15 cellular contexts compared by ENCODE assay signal in the genomic region with DNA sequence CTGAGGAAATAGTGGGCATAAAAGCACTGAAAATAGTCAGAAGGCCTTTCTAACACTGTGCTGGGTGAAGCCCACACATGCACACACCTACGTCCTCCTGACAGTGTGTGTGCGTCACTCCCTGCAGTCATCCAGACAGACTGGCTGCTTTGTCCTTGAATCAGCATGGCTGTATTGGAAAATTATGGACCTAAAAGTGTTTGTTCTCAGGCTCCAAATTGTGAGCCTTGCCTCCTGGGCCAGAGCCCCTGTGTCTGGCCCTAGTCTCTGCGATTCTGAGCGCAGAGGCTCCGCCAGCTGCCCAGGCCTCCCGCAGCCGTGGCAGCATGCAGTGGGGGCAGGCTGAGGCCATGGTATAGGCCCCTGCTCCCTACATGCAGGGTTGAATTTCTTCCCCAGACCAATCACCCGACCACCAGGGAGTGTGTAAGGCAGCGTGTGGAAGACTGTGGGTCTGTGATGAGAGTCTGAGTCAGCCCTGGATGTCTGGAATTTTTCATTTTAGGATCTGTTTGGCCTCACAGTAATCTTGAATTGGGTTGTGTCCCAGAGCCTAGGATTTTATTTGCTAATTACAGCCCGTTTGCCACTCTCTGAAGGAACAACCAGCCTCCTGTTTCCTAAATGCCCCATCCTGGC.
DNase-seq lines count a peak whose midpoint lies in the region; ATAC-seq and TF ChIP-seq lines count a peak whose summit lies in the region.
"Had no signal": no experiment of that assay in that cellular context is flagged by ENCODE, and none has a peak within 500 bp of the region (broad histone marks: within the 10 kb centered on the region; RNA-seq: fewer than 3 reads in every experiment).

No MANE protein-coding gene starts in this region.

- TF ChIP-seq CTCF in fibroblast of villous mesenchyme (IDR thresholded peaks at IDR 0.05; ENCODE audit: insufficient read depth, low read depth, low read length) (no peak), osteocyte (IDR thresholded peaks at IDR 0.05) (no peak)

- H3K9me3 ChIP-seq in SJCRH30 (replicated peaks): peaks cover 2% of the 10 kb centered on the region

- peak overlapping the region; percentile 44 for H3K27ac Mint-ChIP-seq in osteocyte (ENCODE audit: unreplicated experiment)
- H3K27ac Mint-ChIP-seq: memory B cell, type B pancreatic cell had no signal

- H3K27ac ChIP-seq in SJCRH30: peak overlapping the region; percentile 44
- H3K27ac ChIP-seq: C4-2B had no signal

- DNase-seq in AG08396 (ENCODE audit: low spot score) (peak; percentile 63), SJCRH30 (peak; percentile 65 to 74), fibroblast of villous mesenchyme (ENCODE audit: low read depth) (peak; percentile 85), osteocyte (ENCODE audit: extremely low spot score, unreplicated experiment) (no peak), SIG-M5 treated with dmso at 0.1 percent for 504 hours (lab: John Stamatoyannopoulos, UW; ENCODE audit: unreplicated experiment) (no peak)
- DNase-seq in stimulated activated CD4-positive, alpha-beta T cell treated with anti-CD3 and anti-CD28 coated beads, Interleukin-15, amount 100 ng/mL, for 24 hours: no peak
- DNase-seq: activated CD4-positive, alpha-beta T cell treated with anti-CD3 and anti-CD28 coated beads, Interleukin-2, amount 50 U/mL, for 1 hour; foreskin fibroblast; NCI-H510A had no signal

- no peaks in the 10 kb centered on the region for H3K27me3 ChIP-seq in SJCRH30

- H3K36me3 Mint-ChIP-seq in osteocyte (ENCODE audit: unreplicated experiment): no peaks in the 10 kb centered on the region

- peaks cover 8% of the 10 kb centered on the region for H3K9me3 Mint-ChIP-seq in osteocyte (ENCODE audit: unreplicated experiment)

- peaks cover 4% of the 10 kb centered on the region; the same call in 1 of the 2 replicates for H3K36me3 ChIP-seq in SJCRH30

- no peak for ATAC-seq in GM21381 (IDR thresholded peaks at IDR 0.05; ENCODE audit: unreplicated experiment)
- no peak for ATAC-seq in HG03196 (IDR thresholded peaks at IDR 0.05; ENCODE audit: unreplicated experiment)
- ATAC-seq: activated naive CD4-positive, alpha-beta T cell treated with anti-CD3 and anti-CD28 coated beads, Interleukin-2, amount 50 U/mL, for 72 hours had no signal

- H3K4me1 Mint-ChIP-seq in osteocyte (ENCODE audit: unreplicated experiment): peaks cover 6% of the 10 kb centered on the region
- H3K4me1 Mint-ChIP-seq: memory B cell had no signal

- H3K27me3 Mint-ChIP-seq in osteocyte (ENCODE audit: unreplicated experiment): no peaks in the 10 kb centered on the region
- H3K27me3 Mint-ChIP-seq: memory B cell, type B pancreatic cell had no signal

- H3K4me3 ChIP-seq in SJCRH30 (no peak overlapping the region), fibroblast of villous mesenchyme (ENCODE audit: low read depth, low read length) (no peak overlapping the region)

- peaks cover 9% of the 10 kb centered on the region for H3K4me1 ChIP-seq in SJCRH30

- no peak overlapping the region for H3K4me3 Mint-ChIP-seq in osteocyte (ENCODE audit: unreplicated experiment)
- H3K4me3 Mint-ChIP-seq: memory B cell, type B pancreatic cell had no signal

Comparison
In these comparisons a context has a peak if more than half of its experiments do, and no peak if none do; other contexts are left out.
1. DNase-seq: peak in AG08396 (single experiment), SJCRH30 (2 of 2) and fibroblast of villous mesenchyme (single experiment); none in osteocyte (single experiment), SIG-M5 treated with dmso at 0.1 percent for 504 hours (single experiment) and stimulated activated CD4-positive, alpha-beta T cell treated with anti-CD3 and anti-CD28 coated beads, Interleukin-15, amount 100 ng/mL, for 24 hours (single experiment).